2 cellular contexts compared by ENCODE assay signal in the genomic region with DNA sequence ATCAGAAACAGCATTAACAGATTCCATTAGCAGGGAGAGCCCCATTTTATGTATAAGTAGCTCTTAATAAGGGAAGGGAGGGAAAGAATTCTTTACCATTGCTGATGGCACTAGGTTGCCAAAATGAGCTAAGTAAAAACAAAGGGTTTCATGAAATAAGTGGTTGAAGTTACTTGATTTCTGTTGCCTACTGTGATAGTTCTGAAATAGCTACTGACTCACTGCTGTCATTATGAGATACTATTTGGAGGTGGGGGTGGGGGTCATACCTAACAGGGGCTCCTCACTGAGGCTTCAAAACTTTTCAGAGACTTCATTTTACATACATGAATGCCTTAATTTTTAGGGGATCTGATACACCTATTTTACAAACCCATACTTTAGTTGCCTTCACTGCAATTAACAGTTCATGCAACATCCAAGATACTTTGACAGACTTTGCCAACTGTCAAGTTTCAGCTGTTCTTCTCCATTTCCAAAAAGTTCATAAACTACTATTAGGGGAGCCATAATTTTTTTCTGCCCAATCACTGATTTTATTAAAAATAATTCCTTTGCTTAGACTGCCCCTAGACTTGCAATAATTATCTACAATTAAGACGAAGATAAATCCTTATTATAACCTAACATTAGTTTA.
A peak's percentile ranks its signal among the peaks of the same experiment; 100 is the strongest.
TF ChIP-seq lines count a peak whose summit lies in the region.

No MANE protein-coding gene starts in this region.

TF ChIP-seq in HEK293, 187 proteins besides CTCF, POLR2A, EP300 and RAD21 (continues in another document):
- no peak for TF ChIP-seq ZNF596 (tag by site-specific recombination; IDR thresholded peaks at IDR 0.05)
- TF ChIP-seq ELK4 (IDR thresholded peaks at IDR 0.05; ENCODE audit: borderline replicate concordance, low read depth, low read length), result no peak
- TF ChIP-seq ZNF530 (tag by site-specific recombination; IDR thresholded peaks at IDR 0.05; ENCODE audit: low read depth), result no peak
- no peak for TF ChIP-seq ZNF174 (tag by site-specific recombination; IDR thresholded peaks at IDR 0.05)
- no peak for TF ChIP-seq ZFP3 (tag by site-specific recombination; IDR thresholded peaks at IDR 0.05; ENCODE audit: low read depth)
- TF ChIP-seq OSR2 (tag by site-specific recombination; IDR thresholded peaks at IDR 0.05), result peak; percentile 58
- TF ChIP-seq ZBTB21 (tag by site-specific recombination; IDR thresholded peaks at IDR 0.05), result no peak
- no peak for TF ChIP-seq ZNF48 (tag by site-specific recombination; IDR thresholded peaks at IDR 0.05)
- no peak for TF ChIP-seq ZNF423 (tag by site-specific recombination; IDR thresholded peaks at IDR 0.05)
- TF ChIP-seq GLI2 (tag by site-specific recombination; IDR thresholded peaks at IDR 0.05; ENCODE audit: borderline replicate concordance, low read depth), result no peak
- TF ChIP-seq ZBTB7A (tag by site-specific recombination; IDR thresholded peaks at IDR 0.05; ENCODE audit: low read depth), result no peak
- TF ChIP-seq PRDM1 (tag by site-specific recombination; IDR thresholded peaks at IDR 0.05), result no peak
- no peak for TF ChIP-seq ZNF843 (tag by site-specific recombination; IDR thresholded peaks at IDR 0.05)
- TF ChIP-seq SP2 (tag by site-specific recombination; IDR thresholded peaks at IDR 0.05), result no peak
- TF ChIP-seq ZNF777 (tag by site-specific recombination; IDR thresholded peaks at IDR 0.05; ENCODE audit: borderline replicate concordance), result no peak
- TF ChIP-seq PRDM6 (tag by site-specific recombination; IDR thresholded peaks at IDR 0.05), result 0 out of 2 replicates have a peak, but pooled peaks have one; percentile 1
- no peak for TF ChIP-seq BCL11A (tag by site-specific recombination; IDR thresholded peaks at IDR 0.05; ENCODE audit: low read depth)
- no peak for TF ChIP-seq ZNF701 (tag by site-specific recombination; IDR thresholded peaks at IDR 0.05)
- no peak for TF ChIP-seq ZNF394 (tag by site-specific recombination; IDR thresholded peaks at IDR 0.05; ENCODE audit: borderline replicate concordance)
- no peak for TF ChIP-seq ZNF391 (tag by site-specific recombination; IDR thresholded peaks at IDR 0.05; ENCODE audit: borderline replicate concordance, low read depth)
- TF ChIP-seq ZNF292 (tag by site-specific recombination; IDR thresholded peaks at IDR 0.05; ENCODE audit: borderline replicate concordance, low read depth), result no peak
- TF ChIP-seq ZBTB6 (tag by site-specific recombination; IDR thresholded peaks at IDR 0.05), result no peak
- TF ChIP-seq ZNF274 (IDR thresholded peaks at IDR 0.05; ENCODE audit: low read length), result no peak
- TF ChIP-seq ZNF274 (tag by site-specific recombination; IDR thresholded peaks at IDR 0.05; ENCODE audit: borderline replicate concordance), result no peak
- no peak for TF ChIP-seq ZNF23 (tag by site-specific recombination; IDR thresholded peaks at IDR 0.05; ENCODE audit: borderline replicate concordance)
- TF ChIP-seq ZNF549 (tag by site-specific recombination; IDR thresholded peaks at IDR 0.05), result no peak
- TF ChIP-seq ZNF558 (tag by site-specific recombination; IDR thresholded peaks at IDR 0.05), result no peak
- TF ChIP-seq FEZF1 (tag by site-specific recombination; IDR thresholded peaks at IDR 0.05), result no peak
- no peak for TF ChIP-seq ZNF76 (tag by site-specific recombination; IDR thresholded peaks at IDR 0.05; ENCODE audit: borderline replicate concordance, low read depth)
- TF ChIP-seq MEIS1 (CRISPR knock-in tag; IDR thresholded peaks at IDR 0.05; ENCODE audit: borderline replicate concordance), result no peak
- no peak for TF ChIP-seq KLF1 (tag by site-specific recombination; IDR thresholded peaks at IDR 0.05)
- no peak for TF ChIP-seq ZNF18 (tag by site-specific recombination; IDR thresholded peaks at IDR 0.05)
- 0 out of 2 replicates have a peak, but pooled peaks have one; percentile 11 for TF ChIP-seq ZNF660 (tag by site-specific recombination; IDR thresholded peaks at IDR 0.05)
- no peak for TF ChIP-seq ZNF24 (tag by site-specific recombination; IDR thresholded peaks at IDR 0.05)

TF ChIP-seq in GM12878, 131 proteins besides CTCF, POLR2A, EP300 and RAD21:
- TF ChIP-seq SREBF1 (IDR thresholded peaks at IDR 0.05; ENCODE audit: low read length), result no peak
- TF ChIP-seq ETV6 (conservative IDR thresholded peaks at IDR 0.05 in 1 of 2, IDR thresholded peaks at IDR 0.05 in 1 of 2; ENCODE audit: borderline replicate concordance in 1 of 2, low read depth in 1 of 2), result no peak
- TF ChIP-seq KAT2A (conservative IDR thresholded peaks at IDR 0.05; ENCODE audit: control insufficient read depth, low read depth, low read length), result no peak
- TF ChIP-seq MAX (IDR thresholded peaks at IDR 0.05; ENCODE audit: low read depth, low read length), result no peak
- TF ChIP-seq EZH2 (IDR thresholded peaks at IDR 0.05; ENCODE audit: borderline replicate concordance, control insufficient read depth, low read depth, low read length), result no peak
- no peak for TF ChIP-seq HCFC1 (IDR thresholded peaks at IDR 0.05; ENCODE audit: low read length)
- TF ChIP-seq, protein P1, sequence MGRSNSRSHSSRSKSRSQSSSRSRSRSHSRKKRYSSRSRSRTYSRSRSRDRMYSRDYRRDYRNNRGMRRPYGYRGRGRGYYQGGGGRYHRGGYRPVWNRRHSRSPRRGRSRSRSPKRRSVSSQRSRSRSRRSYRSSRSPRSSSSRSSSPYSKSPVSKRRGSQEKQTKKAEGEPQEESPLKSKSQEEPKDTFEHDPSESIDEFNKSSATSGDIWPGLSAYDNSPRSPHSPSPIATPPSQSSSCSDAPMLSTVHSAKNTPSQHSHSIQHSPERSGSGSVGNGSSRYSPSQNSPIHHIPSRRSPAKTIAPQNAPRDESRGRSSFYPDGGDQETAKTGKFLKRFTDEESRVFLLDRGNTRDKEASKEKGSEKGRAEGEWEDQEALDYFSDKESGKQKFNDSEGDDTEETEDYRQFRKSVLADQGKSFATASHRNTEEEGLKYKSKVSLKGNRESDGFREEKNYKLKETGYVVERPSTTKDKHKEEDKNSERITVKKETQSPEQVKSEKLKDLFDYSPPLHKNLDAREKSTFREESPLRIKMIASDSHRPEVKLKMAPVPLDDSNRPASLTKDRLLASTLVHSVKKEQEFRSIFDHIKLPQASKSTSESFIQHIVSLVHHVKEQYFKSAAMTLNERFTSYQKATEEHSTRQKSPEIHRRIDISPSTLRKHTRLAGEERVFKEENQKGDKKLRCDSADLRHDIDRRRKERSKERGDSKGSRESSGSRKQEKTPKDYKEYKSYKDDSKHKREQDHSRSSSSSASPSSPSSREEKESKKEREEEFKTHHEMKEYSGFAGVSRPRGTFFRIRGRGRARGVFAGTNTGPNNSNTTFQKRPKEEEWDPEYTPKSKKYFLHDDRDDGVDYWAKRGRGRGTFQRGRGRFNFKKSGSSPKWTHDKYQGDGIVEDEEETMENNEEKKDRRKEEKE (IDR thresholded peaks at IDR 0.05), result no peak
- no peak for TF ChIP-seq JUNB (IDR thresholded peaks at IDR 0.05)
- no peak for TF ChIP-seq ATF7 (IDR thresholded peaks at IDR 0.05; ENCODE audit: low read depth)
- TF ChIP-seq, protein P2, sequence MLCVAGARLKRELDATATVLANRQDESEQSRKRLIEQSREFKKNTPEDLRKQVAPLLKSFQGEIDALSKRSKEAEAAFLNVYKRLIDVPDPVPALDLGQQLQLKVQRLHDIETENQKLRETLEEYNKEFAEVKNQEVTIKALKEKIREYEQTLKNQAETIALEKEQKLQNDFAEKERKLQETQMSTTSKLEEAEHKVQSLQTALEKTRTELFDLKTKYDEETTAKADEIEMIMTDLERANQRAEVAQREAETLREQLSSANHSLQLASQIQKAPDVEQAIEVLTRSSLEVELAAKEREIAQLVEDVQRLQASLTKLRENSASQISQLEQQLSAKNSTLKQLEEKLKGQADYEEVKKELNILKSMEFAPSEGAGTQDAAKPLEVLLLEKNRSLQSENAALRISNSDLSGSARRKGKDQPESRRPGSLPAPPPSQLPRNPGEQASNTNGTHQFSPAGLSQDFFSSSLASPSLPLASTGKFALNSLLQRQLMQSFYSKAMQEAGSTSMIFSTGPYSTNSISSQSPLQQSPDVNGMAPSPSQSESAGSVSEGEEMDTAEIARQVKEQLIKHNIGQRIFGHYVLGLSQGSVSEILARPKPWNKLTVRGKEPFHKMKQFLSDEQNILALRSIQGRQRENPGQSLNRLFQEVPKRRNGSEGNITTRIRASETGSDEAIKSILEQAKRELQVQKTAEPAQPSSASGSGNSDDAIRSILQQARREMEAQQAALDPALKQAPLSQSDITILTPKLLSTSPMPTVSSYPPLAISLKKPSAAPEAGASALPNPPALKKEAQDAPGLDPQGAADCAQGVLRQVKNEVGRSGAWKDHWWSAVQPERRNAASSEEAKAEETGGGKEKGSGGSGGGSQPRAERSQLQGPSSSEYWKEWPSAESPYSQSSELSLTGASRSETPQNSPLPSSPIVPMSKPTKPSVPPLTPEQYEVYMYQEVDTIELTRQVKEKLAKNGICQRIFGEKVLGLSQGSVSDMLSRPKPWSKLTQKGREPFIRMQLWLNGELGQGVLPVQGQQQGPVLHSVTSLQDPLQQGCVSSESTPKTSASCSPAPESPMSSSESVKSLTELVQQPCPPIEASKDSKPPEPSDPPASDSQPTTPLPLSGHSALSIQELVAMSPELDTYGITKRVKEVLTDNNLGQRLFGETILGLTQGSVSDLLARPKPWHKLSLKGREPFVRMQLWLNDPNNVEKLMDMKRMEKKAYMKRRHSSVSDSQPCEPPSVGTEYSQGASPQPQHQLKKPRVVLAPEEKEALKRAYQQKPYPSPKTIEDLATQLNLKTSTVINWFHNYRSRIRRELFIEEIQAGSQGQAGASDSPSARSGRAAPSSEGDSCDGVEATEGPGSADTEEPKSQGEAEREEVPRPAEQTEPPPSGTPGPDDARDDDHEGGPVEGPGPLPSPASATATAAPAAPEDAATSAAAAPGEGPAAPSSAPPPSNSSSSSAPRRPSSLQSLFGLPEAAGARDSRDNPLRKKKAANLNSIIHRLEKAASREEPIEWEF (IDR thresholded peaks at IDR 0.05; ENCODE audit: insufficient replicate concordance, low read depth, low read length), result no peak
- TF ChIP-seq, protein P3, sequence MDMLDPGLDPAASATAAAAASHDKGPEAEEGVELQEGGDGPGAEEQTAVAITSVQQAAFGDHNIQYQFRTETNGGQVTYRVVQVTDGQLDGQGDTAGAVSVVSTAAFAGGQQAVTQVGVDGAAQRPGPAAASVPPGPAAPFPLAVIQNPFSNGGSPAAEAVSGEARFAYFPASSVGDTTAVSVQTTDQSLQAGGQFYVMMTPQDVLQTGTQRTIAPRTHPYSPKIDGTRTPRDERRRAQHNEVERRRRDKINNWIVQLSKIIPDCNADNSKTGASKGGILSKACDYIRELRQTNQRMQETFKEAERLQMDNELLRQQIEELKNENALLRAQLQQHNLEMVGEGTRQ (IDR thresholded peaks at IDR 0.05; ENCODE audit: borderline replicate concordance, low read depth, low read length), result no peak
- TF ChIP-seq, protein P4, sequence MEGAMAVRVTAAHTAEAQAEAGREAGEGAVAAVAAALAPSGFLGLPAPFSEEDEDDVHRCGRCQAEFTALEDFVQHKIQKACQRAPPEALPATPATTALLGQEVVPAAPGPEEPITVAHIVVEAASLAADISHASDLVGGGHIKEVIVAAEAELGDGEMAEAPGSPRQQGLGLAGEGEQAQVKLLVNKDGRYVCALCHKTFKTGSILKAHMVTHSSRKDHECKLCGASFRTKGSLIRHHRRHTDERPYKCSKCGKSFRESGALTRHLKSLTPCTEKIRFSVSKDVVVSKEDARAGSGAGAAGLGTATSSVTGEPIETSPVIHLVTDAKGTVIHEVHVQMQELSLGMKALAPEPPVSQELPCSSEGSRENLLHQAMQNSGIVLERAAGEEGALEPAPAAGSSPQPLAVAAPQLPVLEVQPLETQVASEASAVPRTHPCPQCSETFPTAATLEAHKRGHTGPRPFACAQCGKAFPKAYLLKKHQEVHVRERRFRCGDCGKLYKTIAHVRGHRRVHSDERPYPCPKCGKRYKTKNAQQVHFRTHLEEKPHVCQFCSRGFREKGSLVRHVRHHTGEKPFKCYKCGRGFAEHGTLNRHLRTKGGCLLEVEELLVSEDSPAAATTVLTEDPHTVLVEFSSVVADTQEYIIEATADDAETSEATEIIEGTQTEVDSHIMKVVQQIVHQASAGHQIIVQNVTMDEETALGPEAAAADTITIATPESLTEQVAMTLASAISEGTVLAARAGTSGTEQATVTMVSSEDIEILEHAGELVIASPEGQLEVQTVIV (IDR thresholded peaks at IDR 0.05; ENCODE audit: borderline replicate concordance, partially characterized antibody), result no peak
- no peak for TF ChIP-seq SRF (IDR thresholded peaks at IDR 0.05; ENCODE audit: low read depth in 2 of 2, low read length in 2 of 2)
- TF ChIP-seq IKZF1 (conservative IDR thresholded peaks at IDR 0.05), result no peak
- TF ChIP-seq, protein P5, sequence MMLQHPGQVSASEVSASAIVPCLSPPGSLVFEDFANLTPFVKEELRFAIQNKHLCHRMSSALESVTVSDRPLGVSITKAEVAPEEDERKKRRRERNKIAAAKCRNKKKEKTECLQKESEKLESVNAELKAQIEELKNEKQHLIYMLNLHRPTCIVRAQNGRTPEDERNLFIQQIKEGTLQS (IDR thresholded peaks at IDR 0.05; ENCODE audit: borderline replicate concordance, extremely low read depth, low read depth, low read length), result no peak
- no peak for TF ChIP-seq NRF1 (conservative IDR thresholded peaks at IDR 0.05; ENCODE audit: low read depth, low read length)
- TF ChIP-seq BMI1 (IDR thresholded peaks at IDR 0.05; ENCODE audit: borderline replicate concordance), result no peak
- no peak for TF ChIP-seq LARP7 (IDR thresholded peaks at IDR 0.05)
